1 cellular context compared by ENCODE assay signal in the genomic region with DNA sequence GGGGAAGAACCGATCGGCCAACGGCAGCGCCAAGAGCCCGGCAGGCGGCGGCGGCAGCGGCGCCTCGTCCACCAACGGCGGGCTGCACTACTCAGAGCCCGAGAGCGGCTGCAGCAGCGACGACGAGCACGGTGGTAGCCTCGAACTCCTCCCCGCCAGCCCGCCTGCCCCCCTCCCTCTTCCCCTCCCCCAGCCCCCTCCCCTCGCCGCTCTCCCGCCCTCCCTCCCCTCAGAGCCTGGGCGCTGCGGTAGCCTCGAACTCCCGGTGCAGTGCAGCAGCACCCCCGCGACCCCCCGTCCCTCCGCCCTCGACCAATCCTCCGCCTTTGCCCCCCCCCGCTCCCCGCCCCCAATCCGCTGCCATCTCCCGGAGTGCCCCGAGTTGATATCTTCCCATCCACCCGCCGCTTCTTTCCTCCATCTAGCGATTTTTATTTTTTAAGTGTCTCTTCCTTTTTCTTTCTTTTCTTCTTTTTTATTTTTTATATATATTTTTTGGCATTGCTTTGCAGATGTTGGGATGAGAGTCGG.
TF ChIP-seq lines count a peak whose summit lies in the region.

No MANE protein-coding gene starts in this region.

TF ChIP-seq in HCT116, 20 proteins besides CTCF, POLR2A, EP300 and RAD21 (continued from another document):
- TF ChIP-seq ELF1 (IDR thresholded peaks at IDR 0.05; ENCODE audit: borderline replicate concordance, low read depth) (no peak), SRF (IDR thresholded peaks at IDR 0.05; ENCODE audit: low read depth) (no peak), POLR2AphosphoS5 (IDR thresholded peaks at IDR 0.05; ENCODE audit: low read depth, low read length) (no peak)
TF ChIP-seq in HCT116: peak in this region for 0.
